In the genomic region with DNA sequence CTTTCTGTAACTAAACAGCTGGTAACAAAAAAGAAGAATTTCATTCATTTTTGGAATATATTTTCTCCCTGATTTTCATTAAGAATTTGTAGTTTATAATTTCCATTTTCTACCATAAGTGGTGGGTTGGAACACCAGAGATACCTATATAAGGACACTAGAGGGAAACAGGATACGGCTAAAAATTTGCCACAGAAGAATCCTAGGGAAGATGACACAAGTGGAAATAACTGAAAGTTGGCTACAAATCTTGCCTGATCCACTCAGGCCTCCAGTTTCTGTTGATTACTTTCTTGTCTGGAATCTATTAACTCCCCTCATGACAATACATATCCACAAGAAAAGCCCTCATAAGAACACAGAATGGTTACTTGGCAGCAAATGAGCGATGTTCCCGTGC, we compare ENCODE assay signal across 21 cellular contexts. TPM values are rescaled to one million over a fixed set of nuclear protein-coding genes. Genes with fewer than 3 reads are reported as not detected.
DNase-seq lines count a peak whose midpoint lies in the region; TF ChIP-seq lines count a peak whose summit lies in the region.
"Had no signal": no experiment of that assay in that cellular context is flagged by ENCODE, and none has a peak within 500 bp of the region (broad histone marks: within the 10 kb centered on the region; RNA-seq: fewer than 3 reads in every experiment).

No MANE protein-coding gene starts in this region.

- no peak overlapping the region for H2AFZ ChIP-seq in smooth muscle cell (ENCODE audit: low read depth)

- WGBS in smooth muscle cell (ENCODE audit: low lambda C conversion rate), result 93% methylated on average over 3 of the region's 3 CpGs

- no peaks in the 10 kb centered on the region for H4K20me1 ChIP-seq in smooth muscle cell (ENCODE audit: low read depth)

- H3K27me3 ChIP-seq in smooth muscle cell (ENCODE audit: low read depth), result no peaks in the 10 kb centered on the region
- H3K27me3 ChIP-seq: SJCRH30 had no signal

- no peaks in the 10 kb centered on the region for H3K79me2 ChIP-seq in smooth muscle cell (ENCODE audit: low read depth)

- DNase-seq in GM04504 (ENCODE audit: low read depth), result peak; percentile 9
- no peak for DNase-seq in SK-N-MC (ENCODE audit: low read depth, low spot score)
- DNase-seq in fibroblast of mammary gland (ENCODE audit: low read depth), result peak; percentile 22
- no peak for DNase-seq in smooth muscle cell (lab: John Stamatoyannopoulos, UW; ENCODE audit: unreplicated experiment)
- no peak for DNase-seq in DMS79 (lab: John Stamatoyannopoulos, UW)
- no peak for DNase-seq in NCI-H146 treated with DMSO at 0.1 percent for 48 hours (lab: John Stamatoyannopoulos, UW; ENCODE audit: unreplicated experiment)
- DNase-seq in NCI-H526 treated with DMSO at 0.1 percent for 48 hours (lab: John Stamatoyannopoulos, UW), result no peak
- DNase-seq: CD4-positive, CD25-positive, alpha-beta regulatory T cell; COR-L47; DND-41; IMR-90; Karpas-422; MV-4-11; NCI-H1105 treated with DMSO at 0.1 percent for 48 hours; NCI-H1694; NCI-H2081; NCI-H2171; NCI-H524 treated with DMSO at 0.1 percent for 48 hours; OCI-M1; SJCRH30 had no signal

- H3K4me3 ChIP-seq in SK-N-MC (no peak overlapping the region), fibroblast of mammary gland (ENCODE audit: control insufficient read depth, low read depth, low read length) (no peak overlapping the region), smooth muscle cell (no peak overlapping the region)
- H3K4me3 ChIP-seq: HAP-1, SJCRH30 had no signal

- H3K9ac ChIP-seq in SK-N-MC (ENCODE audit: insufficient read length) (no peak overlapping the region), smooth muscle cell (ENCODE audit: low read depth) (no peak overlapping the region)

- H3F3A ChIP-seq in smooth muscle cell (ENCODE audit: low read depth), result peaks cover 5% of the 10 kb centered on the region

- peaks cover 5% of the 10 kb centered on the region for H3K4me1 ChIP-seq in smooth muscle cell (ENCODE audit: low read depth)
- H3K4me1 ChIP-seq: HAP-1 had no signal

- H3K36me3 ChIP-seq in SK-N-MC (ENCODE audit: insufficient read depth, low read length), result peaks cover 23% of the 10 kb centered on the region
- H3K36me3 ChIP-seq in smooth muscle cell (ENCODE audit: low read depth), result no peaks in the 10 kb centered on the region
- H3K36me3 ChIP-seq: HAP-1, SJCRH30 had no signal

- TF ChIP-seq CTCF in fibroblast of mammary gland (conservative IDR thresholded peaks at IDR 0.05; ENCODE audit: control insufficient read depth, insufficient read depth, low read depth, low read length) (no peak), smooth muscle cell (IDR thresholded peaks at IDR 0.05; ENCODE audit: borderline replicate concordance, insufficient read depth, poor library complexity, severe bottlenecking) (peak; percentile 14)

- H3K9me3 ChIP-seq in SK-N-MC (ENCODE audit: low read depth, low read length) (no peaks in the 10 kb centered on the region), smooth muscle cell (replicated peaks; ENCODE audit: low read depth) (no peaks in the 10 kb centered on the region)
- H3K9me3 ChIP-seq: HAP-1, SJCRH30 had no signal

- H3K27ac ChIP-seq in SK-N-MC, result peak overlapping the region; percentile 86
- H3K27ac ChIP-seq in smooth muscle cell (ENCODE audit: low read depth), result no peak overlapping the region
- H3K27ac ChIP-seq: SJCRH30 had no signal

- no peak overlapping the region for H3K4me2 ChIP-seq in smooth muscle cell

RNA-seq across cellular contexts. Expression of a gene that starts 46.8 kb away (rescaled TPM):
- 18.0 and 28.9 TPM in 2 replicates for total RNA-seq in smooth muscle cell
- polyA plus RNA-seq in smooth muscle cell, result 11.5 and 18.0 TPM in 2 replicates
- polyA plus RNA-seq: CD4-positive, CD25-positive, alpha-beta regulatory T cell; IMR-90 had no signal

Comparison
In these comparisons a context has a peak if more than half of its experiments do, and no peak if none do; other contexts are left out.
1. DNase-seq: peak in GM04504 (single experiment) and fibroblast of mammary gland (single experiment); none in SK-N-MC (single experiment), smooth muscle cell (single experiment), DMS79 (single experiment), NCI-H146 treated with DMSO at 0.1 percent for 48 hours (single experiment) and NCI-H526 treated with DMSO at 0.1 percent for 48 hours (single experiment).